In the genomic region with DNA sequence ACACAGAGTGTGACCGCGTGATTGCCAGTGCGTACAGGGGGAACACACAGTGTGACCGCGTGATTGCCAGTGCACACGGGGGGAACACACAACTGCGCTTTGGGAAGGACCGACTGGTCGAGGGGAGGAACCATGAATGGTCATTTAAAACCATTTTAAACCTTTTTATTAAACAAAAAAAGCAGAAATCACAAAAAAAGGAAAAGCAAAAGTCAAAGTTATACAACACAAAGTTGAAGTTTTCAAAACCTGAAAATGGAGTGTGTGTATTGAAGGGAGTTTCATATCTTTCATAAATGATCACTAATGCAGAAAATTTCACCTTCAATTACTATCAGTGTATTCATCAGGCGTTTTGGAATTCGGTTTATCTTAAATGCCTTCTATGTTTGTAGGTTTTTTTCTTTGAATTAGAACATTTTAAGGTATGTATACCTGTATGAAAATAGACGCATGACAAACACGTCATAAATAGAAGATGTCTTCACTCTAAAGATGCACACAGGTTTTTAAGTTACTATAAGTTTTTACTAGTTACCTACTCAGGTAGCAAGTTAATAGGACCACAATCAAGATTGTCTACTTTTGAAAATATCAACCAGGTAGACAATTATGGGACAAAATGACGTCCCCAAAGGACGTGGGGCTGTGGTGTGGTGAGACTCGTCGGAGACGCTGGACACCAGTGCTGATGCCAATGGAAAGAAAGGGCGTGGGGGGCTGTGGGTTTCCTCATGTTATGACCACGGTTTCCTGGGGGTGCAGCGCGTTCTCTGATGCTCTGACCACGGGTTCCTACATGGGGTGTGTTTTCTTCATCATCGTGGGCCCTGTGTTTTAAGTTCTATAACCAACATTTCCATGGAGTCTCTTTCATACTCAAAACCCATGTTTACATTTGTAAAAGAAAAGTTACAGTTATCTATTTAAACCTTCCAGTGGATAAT, we compare ENCODE assay signal across 10 cellular contexts.
A peak's percentile ranks its signal among the peaks of the same experiment; 100 is the strongest.
DNase-seq lines count a peak whose midpoint lies in the region; ATAC-seq and TF ChIP-seq lines count a peak whose summit lies in the region.
"Had no signal": no experiment of that assay in that cellular context is flagged by ENCODE, and none has a peak within 500 bp of the region (broad histone marks: within the 10 kb centered on the region; RNA-seq: fewer than 3 reads in every experiment).

No MANE protein-coding gene starts in this region.

- TF ChIP-seq POLR2A in transverse colon (IDR thresholded peaks at IDR 0.05), result no peak

- TF ChIP-seq EP300 in transverse colon (IDR thresholded peaks at IDR 0.05; ENCODE audit: low read depth), result no peak

- H3K27ac ChIP-seq in right atrium auricular region (no peak overlapping the region), right cardiac atrium (ENCODE audit: low read length) (no peak overlapping the region), transverse colon (no peak overlapping the region)
- H3K27ac ChIP-seq: BLaER1 had no signal

- H3K4me3 ChIP-seq in right atrium auricular region, result no peak overlapping the region
- H3K4me3 ChIP-seq in right cardiac atrium (ENCODE audit: low read length), result no peak overlapping the region
- no peak overlapping the region for H3K4me3 ChIP-seq in foreskin fibroblast (ENCODE audit: low read depth in 1 of 2, low read length in 2 of 2)
- H3K4me3 ChIP-seq in transverse colon, result no peak overlapping the region
- H3K4me3 ChIP-seq: BLaER1 had no signal

- no peaks in the 10 kb centered on the region for H3K27me3 ChIP-seq in right atrium auricular region
- H3K27me3 ChIP-seq in right cardiac atrium (ENCODE audit: control insufficient read depth, insufficient read depth), result no peaks in the 10 kb centered on the region
- H3K27me3 ChIP-seq in transverse colon, result no peaks in the 10 kb centered on the region
- H3K27me3 ChIP-seq: BLaER1 had no signal

- no peaks in the 10 kb centered on the region for H3K4me1 ChIP-seq in right atrium auricular region
- no peaks in the 10 kb centered on the region for H3K4me1 ChIP-seq in right cardiac atrium (ENCODE audit: control insufficient read depth, insufficient read depth, low read length)
- H3K4me1 ChIP-seq in transverse colon, result no peaks in the 10 kb centered on the region

- POLR2A ChIA-PET in activated CD4-positive, alpha-beta T cell treated with anti-CD3 and anti-CD28 coated beads, Interleukin-2, amount 10 ng/mL, durations not matched to agents 7 days and 5 days (lab: Charles Lee), result no interaction called here

- DNase-seq in right atrium auricular region (ENCODE audit: low spot score) (peak; percentile 57), right cardiac atrium (no peak), foreskin fibroblast (peak; percentile 7 to 38), transverse colon (peak; percentile 7), NCI-H2029 (lab: John Stamatoyannopoulos, UW) (no peak), NCI-H1694 treated with DMSO at 0.1 percent for 48 hours (lab: John Stamatoyannopoulos, UW) (no peak)
- DNase-seq in activated CD4-positive, alpha-beta T cell treated with anti-CD3 and anti-CD28 coated beads, Interleukin-2, amount 10 ng/mL, durations not matched to agents 7 days and 5 days, result peak; percentile 28
- DNase-seq: dermis blood vessel endothelial cell had no signal

- TF ChIP-seq CTCF in right atrium auricular region (IDR thresholded peaks at IDR 0.05) (no peak), foreskin fibroblast (IDR thresholded peaks at IDR 0.05; ENCODE audit: low read depth, low read length) (no peak), transverse colon (IDR thresholded peaks at IDR 0.05) (no peak)

- H3K36me3 Mint-ChIP-seq in activated CD4-positive, alpha-beta T cell treated with anti-CD3 and anti-CD28 coated beads, Interleukin-2, amount 10 ng/mL, durations not matched to agents 7 days and 5 days (ENCODE audit: low read depth), result no peaks in the 10 kb centered on the region

- ATAC-seq in right cardiac atrium (no peak), GM18870 (IDR thresholded peaks at IDR 0.05; ENCODE audit: unreplicated experiment) (no peak)

- H3K27ac Mint-ChIP-seq in activated CD4-positive, alpha-beta T cell treated with anti-CD3 and anti-CD28 coated beads, Interleukin-2, amount 10 ng/mL, durations not matched to agents 7 days and 5 days, result no peak overlapping the region

- CTCF ChIA-PET in activated CD4-positive, alpha-beta T cell treated with anti-CD3 and anti-CD28 coated beads, Interleukin-2, amount 10 ng/mL, durations not matched to agents 7 days and 5 days (lab: Charles Lee), result no interaction called here

- WGBS in right cardiac atrium, result 74% methylated on average over 23 of the region's 24 CpGs
- 57 to 75% methylated on average over 17 to 24 of the region's 24 CpGs for WGBS in transverse colon (ENCODE audit: low coverage in 1 of 2), 2 donors

- in situ Hi-C loops in transverse colon (cut with MboI; ENCODE audit: low pct_ligation_motif_present in 1 of 4, low pct_unique_long_range_greater_than_20kb in 1 of 4, low sequenced_read_pairs in 3 of 4), result no loop called here

- H3K9me3 Mint-ChIP-seq in activated CD4-positive, alpha-beta T cell treated with anti-CD3 and anti-CD28 coated beads, Interleukin-2, amount 10 ng/mL, durations not matched to agents 7 days and 5 days, result no peaks in the 10 kb centered on the region

- peaks cover 8% of the 10 kb centered on the region for H3K27me3 Mint-ChIP-seq in activated CD4-positive, alpha-beta T cell treated with anti-CD3 and anti-CD28 coated beads, Interleukin-2, amount 10 ng/mL, durations not matched to agents 7 days and 5 days

- no peak overlapping the region for H3K4me3 Mint-ChIP-seq in activated CD4-positive, alpha-beta T cell treated with anti-CD3 and anti-CD28 coated beads, Interleukin-2, amount 10 ng/mL, durations not matched to agents 7 days and 5 days

- intact Hi-C loops in right cardiac atrium (cut with DNase I) (no loop called here), transverse colon (cut with DNase I; ENCODE audit: low total_unique reads) (no loop called here)

- H3K36me3 ChIP-seq in right atrium auricular region (no peaks in the 10 kb centered on the region), transverse colon (no peaks in the 10 kb centered on the region)
- H3K36me3 ChIP-seq: BLaER1 had no signal

- H3K4me1 Mint-ChIP-seq in activated CD4-positive, alpha-beta T cell treated with anti-CD3 and anti-CD28 coated beads, Interleukin-2, amount 10 ng/mL, durations not matched to agents 7 days and 5 days, result peaks cover 19% of the 10 kb centered on the region

- H3K9me3 ChIP-seq in right atrium auricular region (no peaks in the 10 kb centered on the region), right cardiac atrium (ENCODE audit: control insufficient read depth, low read length) (no peaks in the 10 kb centered on the region), transverse colon (no peaks in the 10 kb centered on the region)

Comparison
In these comparisons a context has a peak if more than half of its experiments do, and no peak if none do; other contexts are left out.
1. DNase-seq: peak in right atrium auricular region (single experiment), activated CD4-positive, alpha-beta T cell treated with anti-CD3 and anti-CD28 coated beads, Interleukin-2, amount 10 ng/mL, durations not matched to agents 7 days and 5 days (single experiment), foreskin fibroblast (2 of 2) and transverse colon (single experiment); none in right cardiac atrium (0 of 3), NCI-H2029 (single experiment) and NCI-H1694 treated with DMSO at 0.1 percent for 48 hours (single experiment).